In the genomic region with DNA sequence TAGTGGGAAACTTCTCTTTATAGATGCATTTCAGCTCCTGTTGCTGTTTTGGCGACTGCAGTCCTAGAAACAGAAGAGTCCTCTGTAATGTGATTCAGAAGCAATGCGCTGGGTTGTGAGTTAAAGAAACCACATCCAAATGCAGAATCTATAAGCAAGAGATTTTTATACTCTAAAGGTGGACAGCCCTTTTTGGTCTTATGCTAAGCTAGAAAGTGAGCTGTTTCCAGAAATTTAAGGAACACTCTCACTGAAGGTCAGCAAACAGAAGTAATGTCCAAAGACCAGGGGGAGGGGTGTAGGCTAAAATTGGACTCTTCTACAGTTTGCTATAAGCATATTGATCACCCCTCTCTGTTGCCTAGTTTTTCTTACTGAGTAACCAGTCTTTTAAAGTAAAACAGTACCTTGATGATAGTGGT, we compare ENCODE assay signal across 10 cellular contexts. TPM values are rescaled to one million over a fixed set of nuclear protein-coding genes. Genes with fewer than 3 reads are reported as not detected.
DNase-seq lines count a peak whose midpoint lies in the region; ATAC-seq, FAIRE-seq and TF ChIP-seq lines count a peak whose summit lies in the region.
"Had no signal": no experiment of that assay in that cellular context is flagged by ENCODE, and none has a peak within 500 bp of the region (broad histone marks: within the 10 kb centered on the region; RNA-seq: fewer than 3 reads in every experiment).

No MANE protein-coding gene starts in this region.

- H3K9me3 ChIP-seq in astrocyte (ENCODE audit: insufficient read depth, low read depth, low read length) (no peaks in the 10 kb centered on the region), upper lobe of right lung (no peaks in the 10 kb centered on the region)
- H3K9me3 ChIP-seq: ascending aorta had no signal

- no peak for DNase-seq in activated naive CD4-positive, alpha-beta T cell treated with anti-CD3 and anti-CD28 coated beads, Interleukin-2, amount 10 ng/mL, durations not matched to agents 7 days and 5 days
- DNase-seq in activated naive CD4-positive, alpha-beta T cell treated with Interleukin-2 at 50 U/mL for 16 hours, result no peak
- DNase-seq in astrocyte (ENCODE audit: low read depth) (no peak), memory B cell (ENCODE audit: low spot score in 2 of 2) (no peak), upper lobe of right lung (no peak), COLO668 (lab: John Stamatoyannopoulos, UW; ENCODE audit: unreplicated experiment) (no peak), Right ventricle myocardium inferior (ENCODE audit: missing footprints) (no peak)
- DNase-seq: midbrain had no signal

- peaks cover 87% of the 10 kb centered on the region for H3K4me1 Mint-ChIP-seq in activated naive CD4-positive, alpha-beta T cell treated with anti-CD3 and anti-CD28 coated beads, Interleukin-2, amount 10 ng/mL, durations not matched to agents 7 days and 5 days
- H3K4me1 Mint-ChIP-seq in astrocyte (ENCODE audit: low read depth, unreplicated experiment), result peaks cover 63% of the 10 kb centered on the region
- peaks cover 32% of the 10 kb centered on the region for H3K4me1 Mint-ChIP-seq in memory B cell

- H3K4me2 ChIP-seq in astrocyte (ENCODE audit: low read length), result no peak overlapping the region

- peaks cover 4% of the 10 kb centered on the region for H4K20me1 ChIP-seq in astrocyte (ENCODE audit: insufficient read depth, low read length)

- TF ChIP-seq CTCF in astrocyte (IDR thresholded peaks at IDR 0.05; ENCODE audit: insufficient read depth, low read depth, low read length) (no peak), upper lobe of right lung (IDR thresholded peaks at IDR 0.05) (no peak)

- H3K36me3 Mint-ChIP-seq in activated naive CD4-positive, alpha-beta T cell treated with anti-CD3 and anti-CD28 coated beads, Interleukin-2, amount 10 ng/mL, durations not matched to agents 7 days and 5 days, result peaks cover 47% of the 10 kb centered on the region
- H3K36me3 Mint-ChIP-seq in astrocyte (ENCODE audit: low read depth, unreplicated experiment) (peaks cover 8% of the 10 kb centered on the region), memory B cell (peaks cover 7% of the 10 kb centered on the region)

- H3K9ac ChIP-seq in astrocyte (ENCODE audit: low read length), result no peak overlapping the region

- no peak for ATAC-seq in memory B cell (ENCODE audit: low read depth)
- ATAC-seq in upper lobe of right lung, result no peak
- ATAC-seq in HG03039 (IDR thresholded peaks at IDR 0.05; ENCODE audit: unreplicated experiment), result no peak
- ATAC-seq in Right ventricle myocardium inferior, result no peak

- H3K27ac Mint-ChIP-seq in activated naive CD4-positive, alpha-beta T cell treated with anti-CD3 and anti-CD28 coated beads, Interleukin-2, amount 10 ng/mL, durations not matched to agents 7 days and 5 days, result peak overlapping the region; percentile 95
- H3K27ac Mint-ChIP-seq in astrocyte (ENCODE audit: unreplicated experiment), result peak overlapping the region; percentile 92
- peak overlapping the region; percentile 89 for H3K27ac Mint-ChIP-seq in memory B cell

- CTCF ChIA-PET in activated naive CD4-positive, alpha-beta T cell treated with anti-CD3 and anti-CD28 coated beads, Interleukin-2, amount 10 ng/mL, durations not matched to agents 7 days and 5 days (lab: Charles Lee), result interaction anchor here (1.8 to 9.6 kb wide), 3 partner anchors 16 to 30 kb away, joined by 6 to 76 read pairs (median 7); partner anchors contain the start of gene DUSP10

- no peaks in the 10 kb centered on the region for H3K27me3 Mint-ChIP-seq in activated naive CD4-positive, alpha-beta T cell treated with anti-CD3 and anti-CD28 coated beads, Interleukin-2, amount 10 ng/mL, durations not matched to agents 7 days and 5 days
- H3K27me3 Mint-ChIP-seq in astrocyte (ENCODE audit: low read depth, unreplicated experiment) (no peaks in the 10 kb centered on the region), memory B cell (no peaks in the 10 kb centered on the region)

- FAIRE-seq in astrocyte (lab: Jason Lieb, UNC), result no peak

- H3K4me3 Mint-ChIP-seq in activated naive CD4-positive, alpha-beta T cell treated with anti-CD3 and anti-CD28 coated beads, Interleukin-2, amount 10 ng/mL, durations not matched to agents 7 days and 5 days, result no peak overlapping the region
- H3K4me3 Mint-ChIP-seq in astrocyte (ENCODE audit: unreplicated experiment) (no peak overlapping the region), memory B cell (no peak overlapping the region)

- H3K36me3 ChIP-seq in astrocyte (ENCODE audit: insufficient read depth, low read length), result no peaks in the 10 kb centered on the region
- no peaks in the 10 kb centered on the region for H3K36me3 ChIP-seq in upper lobe of right lung
- H3K36me3 ChIP-seq: ascending aorta had no signal

- H2AFZ ChIP-seq in astrocyte (ENCODE audit: low read depth, low read length), result no peak overlapping the region

- intact Hi-C loops in upper lobe of right lung (cut with DNase I) (no loop called here), Right ventricle myocardium inferior (cut with DNase I) (no loop called here)

- H3K4me1 ChIP-seq in astrocyte (ENCODE audit: insufficient read depth, low read length), result peaks cover 16% of the 10 kb centered on the region
- H3K4me1 ChIP-seq in upper lobe of right lung, result peaks cover 38% of the 10 kb centered on the region
- H3K4me1 ChIP-seq: ascending aorta had no signal

- no peak overlapping the region for H3K27ac ChIP-seq in astrocyte (ENCODE audit: low read depth, low read length)
- peak overlapping the region; percentile 39 for H3K27ac ChIP-seq in upper lobe of right lung
- H3K27ac ChIP-seq: ascending aorta had no signal

- H3K9me3 Mint-ChIP-seq in activated naive CD4-positive, alpha-beta T cell treated with anti-CD3 and anti-CD28 coated beads, Interleukin-2, amount 10 ng/mL, durations not matched to agents 7 days and 5 days, result peaks cover 2% of the 10 kb centered on the region
- H3K9me3 Mint-ChIP-seq in astrocyte (ENCODE audit: unreplicated experiment), result no peaks in the 10 kb centered on the region
- no peaks in the 10 kb centered on the region for H3K9me3 Mint-ChIP-seq in memory B cell

- peaks cover 8% of the 10 kb centered on the region for H3K79me2 ChIP-seq in astrocyte (ENCODE audit: insufficient read depth, low read length)

- no peaks in the 10 kb centered on the region for H3K27me3 ChIP-seq in astrocyte (ENCODE audit: insufficient read depth, low read length)
- no peaks in the 10 kb centered on the region for H3K27me3 ChIP-seq in upper lobe of right lung
- H3K27me3 ChIP-seq: ascending aorta had no signal

- no peak overlapping the region for H3K4me3 ChIP-seq in astrocyte (ENCODE audit: insufficient read depth, low read depth, low read length)
- no peak overlapping the region for H3K4me3 ChIP-seq in upper lobe of right lung
- H3K4me3 ChIP-seq: ascending aorta had no signal

RNA-seq across cellular contexts. Expression of gene DUSP10, which starts 30.7 kb away (rescaled TPM):
- total RNA-seq in astrocyte (34.8 and 45.8 TPM in 2 replicates), upper lobe of right lung (8.2 TPM), Right ventricle myocardium inferior (3.2 TPM)
